Comparison of ENCODE assay signal across 12 cellular contexts in genomic region chr2:197184959-197185586, GRCh38.
DNase-seq lines count a peak whose midpoint lies in the region; ATAC-seq and TF ChIP-seq lines count a peak whose summit lies in the region.
"Had no signal": no experiment of that assay in that cellular context is flagged by ENCODE, and none has a peak within 500 bp of the region (broad histone marks: within the 10 kb centered on the region; RNA-seq: fewer than 3 reads in every experiment).

No MANE protein-coding gene starts in this region.

- H3K27me3 Mint-ChIP-seq in activated naive CD8-positive, alpha-beta T cell treated with anti-CD3 and anti-CD28 coated beads, Interleukin-2, amount 50 U/mL, for 24 hours = no peaks in the 10 kb centered on the region
- H3K27me3 Mint-ChIP-seq in endodermal cell (ENCODE audit: insufficient read depth) = no peaks in the 10 kb centered on the region

- H3K4me1 ChIP-seq in endodermal cell (ENCODE audit: control insufficient read depth, insufficient read depth, low read length) = peaks cover 1% of the 10 kb centered on the region

- no peak overlapping the region for H3K4me3 Mint-ChIP-seq in activated naive CD8-positive, alpha-beta T cell treated with anti-CD3 and anti-CD28 coated beads, Interleukin-2, amount 50 U/mL, for 24 hours
- no peak overlapping the region for H3K4me3 Mint-ChIP-seq in endodermal cell

- H3K4me3 ChIP-seq in endodermal cell (ENCODE audit: low read length) = no peak overlapping the region
- H3K4me3 ChIP-seq: mucosa of descending colon had no signal

- peaks cover 54% of the 10 kb centered on the region for H3K36me3 Mint-ChIP-seq in activated naive CD8-positive, alpha-beta T cell treated with anti-CD3 and anti-CD28 coated beads, Interleukin-2, amount 50 U/mL, for 24 hours (ENCODE audit: low read depth)
- H3K36me3 Mint-ChIP-seq in endodermal cell (ENCODE audit: low read depth) = no peaks in the 10 kb centered on the region

- no peaks in the 10 kb centered on the region for H3K9me3 ChIP-seq in endodermal cell (ENCODE audit: control insufficient read depth, low read length)
- H3K9me3 ChIP-seq: mucosa of descending colon had no signal

- H3K9ac ChIP-seq in endodermal cell (ENCODE audit: extremely low read depth, low read length, poor library complexity, severe bottlenecking) = no peak overlapping the region

- H3K9me3 Mint-ChIP-seq in activated naive CD8-positive, alpha-beta T cell treated with anti-CD3 and anti-CD28 coated beads, Interleukin-2, amount 50 U/mL, for 24 hours = no peaks in the 10 kb centered on the region
- no peaks in the 10 kb centered on the region for H3K9me3 Mint-ChIP-seq in endodermal cell

- no peaks in the 10 kb centered on the region for H3K36me3 ChIP-seq in endodermal cell (ENCODE audit: control insufficient read depth, insufficient read depth, low read length)
- H3K36me3 ChIP-seq: WERI-Rb-1 had no signal

- no peaks in the 10 kb centered on the region for H3K27me3 ChIP-seq in endodermal cell (ENCODE audit: control insufficient read depth, insufficient read depth, low read length, poor library complexity, severe bottlenecking)

- ATAC-seq in HG02610 (IDR thresholded peaks at IDR 0.05; ENCODE audit: unreplicated experiment) (peak; percentile 61), left cardiac atrium (peak; percentile 92 to 93)
- peak; percentile 38 for ATAC-seq in activated naive CD8-positive, alpha-beta T cell treated with anti-CD3 and anti-CD28 coated beads, Interleukin-2, amount 50 U/mL, for 24 hours
- ATAC-seq: mucosa of descending colon had no signal

- intact Hi-C loops in left cardiac atrium (cut with DNase I) = loop anchor here (5.0 kb wide), 2 partner anchors 73 to 127 kb away; partner anchors contain the start of gene ANKRD44 (in 1 of the 2)

- no peak overlapping the region for H3K27ac ChIP-seq in endodermal cell (ENCODE audit: low read depth, low read length)
- H3K27ac ChIP-seq: WERI-Rb-1 had no signal

- DNase-seq in activated naive CD8-positive, alpha-beta T cell treated with anti-CD3 and anti-CD28 coated beads, Interleukin-2, amount 50 U/mL, for 24 hours = no peak
- peak; percentile 83 for DNase-seq in left cardiac atrium
- peak; percentile 82 for DNase-seq in renal cortical epithelial cell (ENCODE audit: low read depth)
- DNase-seq in endodermal cell = no peak
- DNase-seq in NCI-H82 (lab: John Stamatoyannopoulos, UW) = no peak
- DNase-seq in NCI-H748 treated with DMSO at 0.1 percent for 48 hours (lab: John Stamatoyannopoulos, UW) = no peak
- no peak for DNase-seq in NCI-H526 treated with DMSO at 0.1 percent for 48 hours (lab: John Stamatoyannopoulos, UW)
- DNase-seq: DND-41, mucosa of descending colon, NCI-H2081, WERI-Rb-1 had no signal

- H3K27ac Mint-ChIP-seq in activated naive CD8-positive, alpha-beta T cell treated with anti-CD3 and anti-CD28 coated beads, Interleukin-2, amount 50 U/mL, for 24 hours = peak overlapping the region; percentile 57
- H3K27ac Mint-ChIP-seq in endodermal cell = no peak overlapping the region

- TF ChIP-seq CTCF in endodermal cell (conservative IDR thresholded peaks at IDR 0.05) = no peak

- peaks cover 84% of the 10 kb centered on the region for H3K4me1 Mint-ChIP-seq in activated naive CD8-positive, alpha-beta T cell treated with anti-CD3 and anti-CD28 coated beads, Interleukin-2, amount 50 U/mL, for 24 hours
- peaks cover 11% of the 10 kb centered on the region for H3K4me1 Mint-ChIP-seq in endodermal cell

- WGBS in endodermal cell (ENCODE audit: insufficient coverage in 1 of 2, insufficient read length in 1 of 2), 2 experiments = 92 to 100% methylated on average over 1 to 6 of the region's 6 CpGs

Comparison
In these comparisons a context has a peak if more than half of its experiments do, and no peak if none do; other contexts are left out.
1. ATAC-seq: peak in every context shown above with its lines; median percentile 92 in left cardiac atrium; 61 in HG02610; 38 in activated naive CD8-positive, alpha-beta T cell treated with anti-CD3 and anti-CD28 coated beads, Interleukin-2, amount 50 U/mL, for 24 hours.
2. DNase-seq: peak in left cardiac atrium (single experiment) and renal cortical epithelial cell (single experiment); none in activated naive CD8-positive, alpha-beta T cell treated with anti-CD3 and anti-CD28 coated beads, Interleukin-2, amount 50 U/mL, for 24 hours (single experiment), endodermal cell (single experiment), NCI-H82 (single experiment), NCI-H748 treated with DMSO at 0.1 percent for 48 hours (single experiment) and NCI-H526 treated with DMSO at 0.1 percent for 48 hours (single experiment).